In the genomic region with DNA sequence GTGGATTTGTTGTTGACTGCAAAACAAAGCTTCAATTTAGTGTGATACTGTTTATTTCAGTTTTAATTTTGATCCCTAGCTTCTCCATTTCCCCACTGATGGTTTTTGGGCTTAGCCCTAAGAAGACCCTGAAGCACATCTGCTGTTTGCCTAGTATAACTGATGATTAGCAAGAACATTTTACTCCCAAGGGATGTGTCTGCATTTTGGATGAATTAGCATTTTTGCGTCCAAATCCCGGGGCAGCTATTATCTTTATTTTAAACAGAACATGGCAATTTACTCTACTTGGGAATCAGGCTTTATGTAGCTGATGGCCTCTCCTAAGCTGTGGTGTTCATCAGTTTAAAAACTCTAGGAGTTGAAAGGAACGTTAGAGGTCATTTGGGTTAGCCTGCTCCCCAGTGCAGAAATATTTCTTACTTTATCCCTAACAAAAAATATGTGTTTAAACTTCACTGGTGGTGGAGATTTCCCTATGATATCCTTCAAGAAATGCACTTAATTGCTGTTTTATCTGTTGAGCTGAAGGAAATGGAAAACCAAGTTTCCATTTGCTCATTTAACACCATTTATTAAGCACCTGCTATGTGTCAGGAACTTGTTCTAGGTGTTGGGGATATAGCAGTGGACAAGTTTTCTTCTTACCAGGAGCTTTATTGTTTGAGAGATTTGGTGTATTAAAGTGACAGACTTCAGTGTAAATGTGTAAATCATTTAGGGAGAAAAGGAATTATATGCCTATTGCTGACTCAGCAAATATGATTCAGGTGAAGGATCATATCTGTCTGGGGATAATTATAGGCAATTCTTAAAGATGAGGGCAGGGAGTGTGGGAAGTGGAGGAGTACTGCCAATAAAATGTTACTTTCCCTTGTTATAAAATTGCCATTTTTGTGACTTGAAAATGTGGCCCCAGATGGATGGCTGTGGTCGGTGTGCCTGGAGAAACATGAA, we compare ENCODE assay signal across 18 cellular contexts. TPM values are rescaled to one million over a fixed set of nuclear protein-coding genes. Genes with fewer than 3 reads are reported as not detected.
A peak's percentile ranks its signal among the peaks of the same experiment; 100 is the strongest.
DNase-seq lines count a peak whose midpoint lies in the region; TF ChIP-seq lines count a peak whose summit lies in the region.
"Had no signal": no experiment of that assay in that cellular context is flagged by ENCODE, and none has a peak within 500 bp of the region (broad histone marks: within the 10 kb centered on the region; RNA-seq: fewer than 3 reads in every experiment).

No MANE protein-coding gene starts in this region.

- H3K4me3 Mint-ChIP-seq in HFFc6 = peak overlapping the region; percentile 92
- peak overlapping the region; percentile 93 for H3K4me3 Mint-ChIP-seq in nephron progenitor cell
- H3K4me3 Mint-ChIP-seq: central memory CD8-positive, alpha-beta T cell had no signal

- H3K27ac Mint-ChIP-seq in HFFc6 (peak overlapping the region; percentile 74), nephron progenitor cell (no peak overlapping the region)
- H3K27ac Mint-ChIP-seq: WTC11 had no signal

- H3K27me3 Mint-ChIP-seq in HFFc6 (ENCODE audit: insufficient read depth) = peaks cover 8% of the 10 kb centered on the region
- H3K27me3 Mint-ChIP-seq in nephron progenitor cell (ENCODE audit: low read depth, poor library complexity) = no peaks in the 10 kb centered on the region
- H3K27me3 Mint-ChIP-seq: central memory CD8-positive, alpha-beta T cell had no signal

- TF ChIP-seq CTCF in AG10803 (conservative IDR thresholded peaks at IDR 0.05; ENCODE audit: low read length) (no peak), HFFc6 (IDR thresholded peaks at IDR 0.05) (no peak), choroid plexus epithelial cell (conservative IDR thresholded peaks at IDR 0.05; ENCODE audit: low read depth, low read length) (no peak), nephron progenitor cell (IDR thresholded peaks at IDR 0.05) (no peak), GM10266 (IDR thresholded peaks at IDR 0.05; ENCODE audit: control insufficient read depth, insufficient read depth, low read depth, missing control alignments) (no peak)

- H3K9me3 Mint-ChIP-seq in HFFc6 = no peaks in the 10 kb centered on the region
- peaks cover 8% of the 10 kb centered on the region for H3K9me3 Mint-ChIP-seq in nephron progenitor cell
- H3K9me3 Mint-ChIP-seq: central memory CD8-positive, alpha-beta T cell; WTC11 had no signal

- H3K4me1 Mint-ChIP-seq in HFFc6 (ENCODE audit: low read depth) (peaks cover 65% of the 10 kb centered on the region), nephron progenitor cell (peaks cover 70% of the 10 kb centered on the region)

- peak overlapping the region; percentile 95 for H3K4me3 ChIP-seq in AG10803 (ENCODE audit: low read length)
- peak overlapping the region; percentile 93 for H3K4me3 ChIP-seq in choroid plexus epithelial cell (ENCODE audit: low read depth, low read length)
- H3K4me3 ChIP-seq: mucosa of descending colon, prostate gland, suprapubic skin had no signal

- H3K36me3 Mint-ChIP-seq in HFFc6 (ENCODE audit: low read depth) (peaks cover 71% of the 10 kb centered on the region), nephron progenitor cell (ENCODE audit: low read depth) (peaks cover 69% of the 10 kb centered on the region)
- H3K36me3 Mint-ChIP-seq: WTC11 had no signal

- no peak for DNase-seq in AG10803 (ENCODE audit: low read depth)
- DNase-seq in HFFc6 = no peak
- peak; percentile 37 for DNase-seq in choroid plexus epithelial cell (ENCODE audit: low read depth)
- DNase-seq in nephron progenitor cell = no peak
- DNase-seq in NCI-H2171 (lab: John Stamatoyannopoulos, UW) = no peak
- no peak for DNase-seq in SKM-1 (lab: John Stamatoyannopoulos, UW; ENCODE audit: unreplicated experiment)
- DNase-seq in GM10266 (ENCODE audit: extremely low spot score) = no peak
- DNase-seq: GDM1, heart left ventricle, mucosa of descending colon, NCI-H1105, NCI-H345, PC-9 had no signal

RNA-seq across cellular contexts. Expression of gene SEPTIN11, which starts 3.4 kb away (rescaled TPM):
- total RNA-seq in HFFc6 (2021; fragmentation: NEBNext Ultra II Directional; extraction: Animal tissue kit (Norgen Biotek cat#: 25700)) = 100 to 1,000 TPM; 563 to 907 (median 620) TPM

RNA-seq across cellular contexts. Expression of gene SOWAHB, which starts 55.0 kb away (rescaled TPM):
- total RNA-seq in HFFc6 (2021; fragmentation: NEBNext Ultra II Directional; extraction: Animal tissue kit (Norgen Biotek cat#: 25700)) = under 1 TPM; 0.09 to 0.14 (median 0.11) TPM
- total RNA-seq: endothelial cell of umbilical vein had no signal
